In genomic region chr16:63876096-63876495, GRCh38 we compare ENCODE assay signal across 15 cellular contexts.
"Had no signal": no experiment of that assay in that cellular context is flagged by ENCODE, and none has a peak within 500 bp of the region (broad histone marks: within the 10 kb centered on the region; RNA-seq: fewer than 3 reads in every experiment).

No MANE protein-coding gene starts in this region.

- H3K4me3 ChIP-seq: ascending aorta, cardiac muscle cell, lower lobe of right lung, thoracic aorta had no signal

- DNase-seq: activated CD4-positive, alpha-beta T cell treated with anti-CD3 and anti-CD28 coated beads, Interleukin-2, amount 50 U/mL, for 4 hours; activated CD4-positive, CD25-positive, alpha-beta regulatory T cell treated with anti-CD3 and anti-CD28 coated beads, Interleukin-2, amount 50 U/mL, for 72 hours; activated CD8-positive, alpha-beta memory T cell treated with anti-CD3 and anti-CD28 coated beads, Interleukin-2, amount 10 ng/mL, durations not matched to agents 7 days and 5 days; activated effector memory CD4-positive, alpha-beta T cell treated with anti-CD3 and anti-CD28 coated beads, Interleukin-2, amount 50 U/mL, for 16 hours; activated T-cell treated with anti-CD3 and anti-CD28 coated beads, Interleukin-2, amount 50 U/mL, for 24 hours; hippocampal formation; kidney glomerular epithelial cell; lower lobe of right lung; midbrain; stimulated activated CD4-positive, alpha-beta T cell treated with anti-CD3 and anti-CD28 coated beads, Interleukin-4, amount 100 ng/mL, for 4 hours; stimulated activated naive CD8-positive, alpha-beta T cell treated with anti-CD3 and anti-CD28 coated beads, Interleukin-15, amount 100 ng/mL, for 72 hours; T-helper 9 cell had no signal
